ENCODE assay signal across 22 cellular contexts in genomic region chr4:19631814-19632213, GRCh38.
DNase-seq lines count a peak whose midpoint lies in the region; ATAC-seq, FAIRE-seq and TF ChIP-seq lines count a peak whose summit lies in the region.
"Had no signal": no experiment of that assay in that cellular context is flagged by ENCODE, and none has a peak within 500 bp of the region (broad histone marks: within the 10 kb centered on the region; RNA-seq: fewer than 3 reads in every experiment).

No MANE protein-coding gene starts in this region.

- ATAC-seq in pancreas (no peak), GM18858 (IDR thresholded peaks at IDR 0.05; ENCODE audit: unreplicated experiment) (no peak)
- no peak for ATAC-seq in activated CD4-positive, CD25-positive, alpha-beta regulatory T cell treated with anti-CD3 and anti-CD28 coated beads, Interleukin-2, amount 50 U/mL, for 24 hours
- ATAC-seq: A549; CD8-positive, alpha-beta T cell had no signal

- intact Hi-C loops in pancreas (cut with DNase I): no loop called here

- H3K4me1 ChIP-seq in pancreas: no peaks in the 10 kb centered on the region
- H3K4me1 ChIP-seq: A549; BLaER1 treated with 17β-estradiol and CSF1 and Interleukin-3, amounts not matched to agents 10 nM and 100 nM; Caco-2 had no signal

- no peaks in the 10 kb centered on the region for H3K36me3 ChIP-seq in pancreas
- H3K36me3 ChIP-seq: BLaER1 treated with 17β-estradiol and CSF1 and Interleukin-3, amounts not matched to agents 10 nM and 100 nM had no signal

- no peaks in the 10 kb centered on the region for H3K27me3 ChIP-seq in pancreas
- H3K27me3 ChIP-seq: BLaER1 treated with 17β-estradiol and CSF1 and Interleukin-3, amounts not matched to agents 10 nM and 100 nM had no signal

- DNase-seq in RCC 7860 (ENCODE audit: low spot score) (no peak), pancreas (no peak), NCI-H187 (lab: John Stamatoyannopoulos, UW) (no peak), SW 1271 (lab: John Stamatoyannopoulos, UW) (no peak)
- DNase-seq: 8988T; AML-193; Caco-2; Calu3; CD4-positive, alpha-beta T cell; CD8-positive, alpha-beta T cell; DMS79 treated with DMSO at 0.1 percent for 48 hours; GDM1 had no signal

- no peak overlapping the region for H3K27ac ChIP-seq in pancreas
- H3K27ac ChIP-seq: A549; BLaER1 treated with 17β-estradiol and CSF1 and Interleukin-3, amounts not matched to agents 10 nM and 100 nM; C4-2B had no signal

- H3K9me3 ChIP-seq in pancreas: no peaks in the 10 kb centered on the region
- H3K9me3 ChIP-seq: A549, Caco-2 had no signal

- WGBS in pancreas, 2 donors: 68 to 85% methylated on average over 1 of the region's 1 CpG

- no peak for TF ChIP-seq CTCF in pancreas (IDR thresholded peaks at IDR 0.05)

- no peak overlapping the region for H3K4me3 ChIP-seq in pancreas
- H3K4me3 ChIP-seq: A549; BLaER1 treated with 17β-estradiol and CSF1 and Interleukin-3, amounts not matched to agents 10 nM and 100 nM had no signal

- peak; percentile 64 for FAIRE-seq in G401.6 (lab: Jason Lieb, UNC)
- FAIRE-seq in RCC 7860 (lab: Jason Lieb, UNC): peak; percentile 41
- FAIRE-seq in pancreas (lab: Jason Lieb, UNC): peak; percentile 67
- FAIRE-seq: A549, D721Med, GM12891, GM18507, GM19239 had no signal
